ENCODE assay signal across 8 cellular contexts in the genomic region with DNA sequence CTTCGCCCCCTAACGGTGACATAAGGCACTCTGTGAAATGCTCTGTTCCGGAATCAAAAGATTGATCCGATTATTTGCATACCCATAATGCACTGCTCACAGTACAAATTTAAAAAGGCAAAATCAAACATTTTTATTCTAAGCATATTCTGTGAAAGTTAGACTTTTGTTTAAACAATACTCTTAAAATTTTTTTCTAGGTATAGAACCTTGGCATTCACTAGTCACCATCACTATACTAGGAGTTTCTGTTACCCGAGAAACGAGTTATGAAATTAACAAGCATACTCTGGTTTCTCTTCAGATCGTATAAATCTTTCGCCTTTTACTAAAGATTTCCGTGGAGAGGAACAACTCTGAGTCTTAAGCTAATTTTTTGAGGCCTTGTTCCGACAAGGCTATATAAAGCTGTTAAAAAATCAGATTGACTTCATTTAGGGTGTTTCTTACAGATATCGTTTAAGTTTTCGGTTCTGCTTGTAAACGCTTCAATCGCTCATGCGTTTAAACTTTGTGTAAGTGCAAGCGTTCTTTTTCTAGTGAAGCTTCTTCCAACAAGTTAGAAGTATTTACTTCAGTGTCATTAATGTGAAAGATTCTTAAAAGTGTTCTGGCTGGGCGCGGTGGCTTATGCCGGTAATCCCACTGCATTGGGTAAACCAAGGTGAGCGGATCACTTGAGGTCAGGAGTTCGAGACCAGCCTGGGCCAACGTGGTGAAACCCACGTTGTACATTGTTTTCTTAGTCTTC. TPM values are rescaled to one million over a fixed set of nuclear protein-coding genes. Genes with fewer than 3 reads are reported as not detected.
DNase-seq lines count a peak whose midpoint lies in the region; ATAC-seq and TF ChIP-seq lines count a peak whose summit lies in the region.

A gene (plus strand): TSS at position 285 of the 751 bp plus-strand sequence.

- H3K27ac ChIP-seq in CD4-positive, alpha-beta T cell (ENCODE audit: low read depth, low read length), result peak within 1 kb of the TSS; percentile 72
- H3K27ac ChIP-seq in lung (ENCODE audit: low read depth in 1 of 2, low read length in 1 of 2), result peak within 1 kb of the TSS; percentile 92

- no peaks in the 10 kb centered on the region for H3K9me3 ChIP-seq in CD4-positive, alpha-beta T cell (ENCODE audit: control insufficient read depth, low read length)
- no peaks in the 10 kb centered on the region for H3K9me3 ChIP-seq in lung (ENCODE audit: control insufficient read depth in 2 of 2, insufficient read depth in 1 of 2, low read length in 1 of 2)

- H3K4me3 Mint-ChIP-seq in CD4-positive, alpha-beta T cell, result peak within 1 kb of the TSS; percentile 93

- peaks cover 20% of the 10 kb centered on the region for H3K36me3 Mint-ChIP-seq in CD4-positive, alpha-beta T cell (ENCODE audit: low read depth)

- intact Hi-C loops in CD4-positive, alpha-beta T cell (cut with DNase I, micrococcal nuclease), result loop anchor here (1.0 to 10.0 kb wide), 7 partner anchors 8 to 470 kb away; a partner anchor contains a TSS

- ATAC-seq in CD4-positive, alpha-beta T cell (ENCODE audit: poor library complexity), result peak; percentile 74
- peak; percentile 57 for ATAC-seq in GM19328 (IDR thresholded peaks at IDR 0.05; ENCODE audit: unreplicated experiment)
- ATAC-seq in HG03469 (IDR thresholded peaks at IDR 0.05; ENCODE audit: unreplicated experiment), result peak; percentile 50
- ATAC-seq in lung (ENCODE audit: insufficient read depth, low FRiP score), result peak; percentile 87

- no peak within 1 kb of the TSS for H3K4me3 ChIP-seq in lung

- no peaks in the 10 kb centered on the region for H3K9me3 Mint-ChIP-seq in CD4-positive, alpha-beta T cell

- peak; percentile 37 to 73 (median 48) for DNase-seq in CD4-positive, alpha-beta T cell
- DNase-seq in NCI-H748 (lab: John Stamatoyannopoulos, UW; ENCODE audit: unreplicated experiment), result peak; percentile 93
- peak; percentile 85 to 89 for DNase-seq in activated CD4-positive, alpha-beta T cell treated with anti-CD3 and anti-CD28 coated beads, Interleukin-2, amount 50 U/mL, for 48 hours
- peak; percentile 69 for DNase-seq in effector CD4-positive, alpha-beta T cell
- DNase-seq in lung (ENCODE audit: low spot score), result peak; percentile 69
- DNase-seq in stimulated activated CD4-positive, alpha-beta T cell treated with anti-CD3 and anti-CD28 coated beads, TNF-alpha, amount 100 ng/mL, for 24 hours (ENCODE audit: low read depth in 3 of 3), result peak; percentile 66 to 82 (median 72)

- no peaks in the 10 kb centered on the region for H3K27me3 ChIP-seq in CD4-positive, alpha-beta T cell (ENCODE audit: control insufficient read depth, insufficient read depth, low read length)
- no peaks in the 10 kb centered on the region for H3K27me3 ChIP-seq in lung (ENCODE audit: control insufficient read depth, insufficient read depth)

- POLR2A ChIA-PET in CD4-positive, alpha-beta T cell (lab: Charles Lee), result interaction anchor here (0.6 to 4.7 kb wide), 36 partner anchors 9 to 1705 kb away, joined by 3 to 106 read pairs (median 4); a partner anchor contains a TSS

- TF ChIP-seq CTCF in CD4-positive, alpha-beta T cell (IDR thresholded peaks at IDR 0.05), result no peak
- peak; percentile 74 for TF ChIP-seq CTCF in lung (IDR thresholded peaks at IDR 0.05; ENCODE audit: control extremely low read depth, extremely low read depth)

- H3K36me3 ChIP-seq in lung (ENCODE audit: control insufficient read depth in 2 of 2, insufficient read depth in 2 of 2, low read length in 2 of 2), result no peaks in the 10 kb centered on the region

- CTCF ChIA-PET in CD4-positive, alpha-beta T cell (lab: Charles Lee), result interaction anchor here (0.6 to 1.0 kb wide), 5 partner anchors 9 to 23 kb away, joined by 3 to 6 read pairs (median 5); a partner anchor contains a TSS

- H3K27me3 Mint-ChIP-seq in CD4-positive, alpha-beta T cell, result peaks cover 6% of the 10 kb centered on the region

- H3K4me1 Mint-ChIP-seq in CD4-positive, alpha-beta T cell (ENCODE audit: low read depth), result peaks cover 29% of the 10 kb centered on the region

- H3K4me1 ChIP-seq in lung (ENCODE audit: control insufficient read depth in 2 of 2, insufficient read depth in 2 of 2, low read length in 2 of 2), result peaks cover 0 to 3% of the 10 kb centered on the region in 2 donors

- WGBS in lung, 2 donors, result 0% methylated on average over 23 of the region's 23 CpGs

- peak within 1 kb of the TSS; percentile 100 for H3K27ac Mint-ChIP-seq in CD4-positive, alpha-beta T cell

RNA-seq across cellular contexts. Expression of the gene that starts here (rescaled TPM):
- total RNA-seq in CD4-positive, alpha-beta T cell, result 10 to 100 TPM; 23.7 to 34.8 TPM
- 10 to 100 TPM in 1 of 2 donors, not detected in 1; 10.9 TPM for total RNA-seq in lung
- polyA plus RNA-seq in lung, result not detected
